ENCODE assay signal across 10 cellular contexts in the genomic region with DNA sequence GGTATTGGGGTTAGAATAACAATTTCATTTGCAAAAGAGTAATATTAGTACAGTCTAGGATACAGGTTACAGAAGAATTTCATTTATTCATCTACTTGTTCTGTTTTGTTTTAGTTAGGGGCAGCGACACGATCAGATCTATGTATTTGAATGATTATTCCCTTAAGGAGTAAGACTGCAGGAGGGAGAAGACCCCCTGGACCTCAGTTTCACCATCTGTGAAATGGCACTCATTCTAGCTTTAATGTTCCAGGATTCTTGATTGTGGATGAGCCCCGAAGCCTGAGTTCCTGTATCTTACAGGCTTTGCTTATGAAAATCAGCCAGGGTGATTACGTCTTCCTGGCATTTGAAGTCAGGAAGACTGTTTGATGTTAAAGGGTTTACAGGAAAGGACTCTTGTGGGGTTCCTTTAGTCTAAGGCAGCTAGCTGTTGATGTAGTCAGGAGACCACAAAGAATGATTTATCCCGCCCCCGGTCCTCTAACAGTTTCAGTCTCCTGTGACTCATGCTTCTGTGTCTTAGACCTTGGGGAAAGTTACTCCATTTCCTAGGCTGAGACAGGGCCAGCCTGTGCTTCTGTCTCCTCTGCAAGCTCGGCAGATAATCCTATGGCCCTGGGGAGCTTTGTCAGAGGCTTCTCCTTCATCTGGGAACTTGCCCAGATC. TPM values are rescaled to one million over a fixed set of nuclear protein-coding genes. Genes with fewer than 3 reads are reported as not detected.
DNase-seq lines count a peak whose midpoint lies in the region; ATAC-seq, FAIRE-seq and TF ChIP-seq lines count a peak whose summit lies in the region.
"Had no signal": no experiment of that assay in that cellular context is flagged by ENCODE, and none has a peak within 500 bp of the region (broad histone marks: within the 10 kb centered on the region; RNA-seq: fewer than 3 reads in every experiment).

No MANE protein-coding gene starts in this region.

- H4K20me1 ChIP-seq in keratinocyte (ENCODE audit: control insufficient read depth, extremely low read depth, insufficient read depth, low read length): no peaks in the 10 kb centered on the region

- intact Hi-C loops in A673 (cut with micrococcal nuclease; ENCODE audit: unreplicated experiment) (no loop called here), adrenal gland (cut with DNase I) (no loop called here)

- DNase-seq in A673 (ENCODE audit: low spot score) (peak; percentile 96), GM19238 (ENCODE audit: insufficient read length, low spot score) (peak; percentile 16), SW480 (ENCODE audit: low spot score) (peak; percentile 83), adrenal gland (peak; percentile 72 to 90 (median 87)), keratinocyte (ENCODE audit: low read depth, low spot score) (peak; percentile 94), NCI-H446 treated with DMSO at 0.1 percent for 48 hours (lab: John Stamatoyannopoulos, UW) (no peak)
- DNase-seq in stimulated activated CD4-positive, alpha-beta T cell treated with anti-CD3 and anti-CD28 coated beads, TNF-alpha, amount 100 ng/mL, for 24 hours (ENCODE audit: low read depth in 3 of 3): peak; percentile 54 to 65 (median 61)
- DNase-seq: naive B cell had no signal

- H3K36me3 ChIP-seq in A673 (ENCODE audit: insufficient read depth, low read length, poor library complexity, severe bottlenecking) (no peaks in the 10 kb centered on the region), adrenal gland (replicated peaks in 1 of 2) (no peaks in the 10 kb centered on the region), keratinocyte (ENCODE audit: control insufficient read depth in 2 of 2, extremely low read depth in 1 of 2, insufficient read depth in 2 of 2, low read length in 2 of 2) (peaks cover 0 to 4% of the 10 kb centered on the region in 2 experiments)

- H3K9ac ChIP-seq in keratinocyte (ENCODE audit: control insufficient read depth, extremely low read depth, insufficient read depth, low read length): peak overlapping the region; percentile 64

- WGBS in adrenal gland, 4 donors: 29 to 38% (median 32%) methylated on average over 6 to 7 of the region's 7 CpGs

- H3K79me2 ChIP-seq in keratinocyte (ENCODE audit: control insufficient read depth, insufficient read depth, low read length): peaks cover 65% of the 10 kb centered on the region

- peak; percentile 99 for FAIRE-seq in keratinocyte (lab: Jason Lieb, UNC)
- FAIRE-seq: G401.6 had no signal

- CTCF ChIA-PET in A673 (lab: Charles Lee): no interaction called here

- H3K9me3 ChIP-seq in A673 (ENCODE audit: low read depth, low read length, poor library complexity, severe bottlenecking) (peaks cover 4% of the 10 kb centered on the region), adrenal gland (replicated peaks in 1 of 3) (no peaks in the 10 kb centered on the region), keratinocyte (ENCODE audit: control insufficient read depth, low read depth, low read length) (no peaks in the 10 kb centered on the region)

- TF ChIP-seq POLR2A in adrenal gland (IDR thresholded peaks at IDR 0.05): peak in 1 of 2 donors; percentile 60

- H3K4me3 ChIP-seq in A673 (ENCODE audit: low read depth, low read length, poor library complexity, severe bottlenecking): no peak overlapping the region
- peak overlapping the region in 1 of 4 donors; percentile 28 for H3K4me3 ChIP-seq in adrenal gland
- peak overlapping the region in 2 of 3 experiments; percentile 43 to 62 for H3K4me3 ChIP-seq in keratinocyte (ENCODE audit: control insufficient read depth in 2 of 3, extremely low read depth in 1 of 3, insufficient read depth in 2 of 3, low read depth in 1 of 3, low read length in 3 of 3)

- dilution Hi-C loops in keratinocyte (cut with MboI; ENCODE audit: extremely low pct_ligation_motif_present, low sequenced_read_pairs): no loop called here

- no peak overlapping the region for H2AFZ ChIP-seq in keratinocyte (ENCODE audit: control insufficient read depth, low read length)

- ATAC-seq in HG03175 (IDR thresholded peaks at IDR 0.05; ENCODE audit: unreplicated experiment): peak; percentile 95

- H3K27ac ChIP-seq in A673 (ENCODE audit: low read depth, low read length, poor library complexity, severe bottlenecking) (peak overlapping the region; percentile 75), adrenal gland (peak overlapping the region; percentile 57 to 85 (median 79)), keratinocyte (ENCODE audit: control insufficient read depth, insufficient read depth, low read length) (peak overlapping the region; percentile 81)

- no TSS peak for BruUV-seq in A673 (replicated peaks; lab: Mats Ljungman, UMichigan)

- H3K4me1 ChIP-seq in A673 (ENCODE audit: insufficient read depth, low read length, poor library complexity, severe bottlenecking): peaks cover 32% of the 10 kb centered on the region
- H3K4me1 ChIP-seq in adrenal gland (replicated peaks in 1 of 2): peaks cover 20 to 55% of the 10 kb centered on the region in 2 donors
- peaks cover 32% of the 10 kb centered on the region for H3K4me1 ChIP-seq in keratinocyte (ENCODE audit: control insufficient read depth, extremely low read depth, insufficient read depth, low read length)

- H3K9me1 ChIP-seq in keratinocyte (ENCODE audit: control insufficient read depth, extremely low read depth, insufficient read depth, low read length): no peaks in the 10 kb centered on the region

- TF ChIP-seq CTCF in A673 (conservative IDR thresholded peaks at IDR 0.05; ENCODE audit: low read depth, low read length) (no peak), adrenal gland (IDR thresholded peaks at IDR 0.05) (no peak), keratinocyte (optimal IDR thresholded peaks at IDR 0.05 in 1 of 3, IDR thresholded peaks at IDR 0.05 in 1 of 3, conservative IDR thresholded peaks at IDR 0.05 in 1 of 3; ENCODE audit: extremely low read depth in 1 of 3, insufficient read depth in 2 of 3, low read length in 3 of 3) (no peak)

- H3K4me2 ChIP-seq in keratinocyte (ENCODE audit: control insufficient read depth, extremely low read depth, insufficient read depth, low read depth, low read length): peak overlapping the region; percentile 91

- POLR2A ChIA-PET in A673 (lab: Charles Lee; ENCODE audit: low non-redundant PET): interaction anchor here (0.6 kb wide), 1 partner anchor 10 kb away, joined by 3 read pairs; no protein-coding TSS in a partner anchor

- no peaks in the 10 kb centered on the region for H3K27me3 ChIP-seq in A673 (replicated peaks; ENCODE audit: insufficient read depth, low read depth, low read length, poor library complexity)
- H3K27me3 ChIP-seq in adrenal gland: no peaks in the 10 kb centered on the region
- H3K27me3 ChIP-seq in keratinocyte (ENCODE audit: control insufficient read depth, extremely low read depth, insufficient read depth, low read length): no peaks in the 10 kb centered on the region

RNA-seq across cellular contexts. Expression of a gene that starts 11.5 kb away (rescaled TPM):
- total RNA-seq in A673 (2021) (11.6 and 14.5 TPM in 2 replicates), adrenal gland (10 to 100 TPM; 22.1 to 57.4 (median 34.9) TPM)
- polyA plus RNA-seq in adrenal gland (10 to 100 TPM; 22.1 to 25.7 (median 25.1) TPM), keratinocyte (21.1 to 37.0 TPM (median 29.7 TPM) in 3 replicates)
- polyA plus RNA-seq in keratinocyte (2011; ENCODE audit: low read depth): 18.5 TPM
- polyA plus RNA-seq in keratinocyte (2011; cell fraction: cytosol; rRNA removed): 32.6 and 36.5 TPM in 2 replicates
- 15.8 and 17.0 TPM in 2 replicates for polyA plus RNA-seq in keratinocyte (2011; cell fraction: nucleus; rRNA removed)
- polyA plus RNA-seq in keratinocyte (2012; ENCODE audit: low replicate concordance): 19.2 TPM in 2 replicates
- 11.4 to 14.1 TPM (median 12.1 TPM) in 3 replicates for polyA minus RNA-seq in keratinocyte
- 12.9 TPM for polyA minus RNA-seq in keratinocyte (2011; cell fraction: cytosol; rRNA and poly(A)+ RNA removed)
- 3.0 and 4.4 TPM in 2 replicates for polyA minus RNA-seq in keratinocyte (2011; cell fraction: nucleus; rRNA and poly(A)+ RNA removed)

RNA-seq across cellular contexts. Expression of a gene that starts 31.3 kb away (rescaled TPM):
- total RNA-seq in A673 (2021): 62.3 and 67.6 TPM in 2 replicates
- total RNA-seq in adrenal gland: 100 to 1,000 TPM in 1 of 8 donors, 10 to 100 TPM in 7; 54.1 to 113 (median 85.8) TPM
- 10 to 100 TPM; 30.4 to 85.9 (median 32.7) TPM for polyA plus RNA-seq in adrenal gland
- 37.7 to 46.4 TPM (median 44.3 TPM) in 3 replicates for polyA plus RNA-seq in keratinocyte
- polyA plus RNA-seq in keratinocyte (2011; ENCODE audit: low read depth): 32.4 TPM
- polyA plus RNA-seq in keratinocyte (2011; cell fraction: cytosol; rRNA removed): 42.2 and 56.1 TPM in 2 replicates
- polyA plus RNA-seq in keratinocyte (2011; cell fraction: nucleus; rRNA removed): 48.2 and 48.7 TPM in 2 replicates
- 19.1 and 26.3 TPM in 2 replicates for polyA plus RNA-seq in keratinocyte (2012; ENCODE audit: low replicate concordance)
- 55.7 to 69.8 TPM (median 68.1 TPM) in 3 replicates for polyA minus RNA-seq in keratinocyte
- 32.0 TPM for polyA minus RNA-seq in keratinocyte (2011; cell fraction: cytosol; rRNA and poly(A)+ RNA removed)
- polyA minus RNA-seq in keratinocyte (2011; cell fraction: nucleus; rRNA and poly(A)+ RNA removed): 35.3 and 58.6 TPM in 2 replicates

RNA-seq across cellular contexts. Expression of a gene that starts 56.2 kb away (rescaled TPM):
- total RNA-seq in A673 (2021) (not detected in 2 replicates), adrenal gland (under 1 TPM in 1 of 8 donors, not detected in 7; 0.25 TPM)
- polyA plus RNA-seq in adrenal gland (under 1 TPM in 1 of 3 donors, not detected in 2; 0.40 TPM), keratinocyte (0.07 TPM in 1 of 3 replicates, not detected in the others)
- not detected for polyA plus RNA-seq in keratinocyte (2011; ENCODE audit: low read depth)
- polyA plus RNA-seq in keratinocyte (2011; cell fraction: cytosol; rRNA removed): not detected in 2 replicates
- not detected in 2 replicates for polyA plus RNA-seq in keratinocyte (2011; cell fraction: nucleus; rRNA removed)
- polyA plus RNA-seq in keratinocyte (2012; ENCODE audit: low replicate concordance): not detected in 2 replicates
- not detected in 3 replicates for polyA minus RNA-seq in keratinocyte
- polyA minus RNA-seq in keratinocyte (2011; cell fraction: cytosol; rRNA and poly(A)+ RNA removed): not detected
- not detected in 2 replicates for polyA minus RNA-seq in keratinocyte (2011; cell fraction: nucleus; rRNA and poly(A)+ RNA removed)
